28 cellular contexts compared by ENCODE assay signal in genomic region chr13:111552891-111553637, GRCh38.
"Had no signal": no experiment of that assay in that cellular context is flagged by ENCODE, and none has a peak within 500 bp of the region (broad histone marks: within the 10 kb centered on the region; RNA-seq: fewer than 3 reads in every experiment).

No MANE protein-coding gene starts in this region.

- DNase-seq: cerebellar nuclear complex; effector CD8-positive, alpha-beta T cell; endodermal cell; foreskin fibroblast; gastrocnemius medialis; left lung; mesenchymal stem cell; midbrain; naive thymus-derived CD4-positive, alpha-beta T cell; occipital lobe; ovary; retina; small intestine; stimulated activated CD4-positive, alpha-beta T cell treated with anti-CD3 and anti-CD28 coated beads, Interleukin-12 subunit alpha, Interleukin-12 subunit beta, amount 100 ng/mL, for 4 hours; stimulated activated CD4-positive, alpha-beta T cell treated with anti-CD3 and anti-CD28 coated beads, Interleukin-1b, Interleukin-23, amount 100 ng/mL, for 48 hours; stimulated activated CD4-positive, alpha-beta T cell treated with anti-CD3 and anti-CD28 coated beads, Interleukin-4, amount 100 ng/mL, for 1 hour; stimulated activated CD8-positive, alpha-beta memory T cell treated with anti-CD3 and anti-CD28 coated beads, Interleukin-4, amount 100 ng/mL, for 48 hours; stimulated activated naive CD4-positive, alpha-beta T cell treated with Interleukin-2 at 50 U/mL for 16 hours; stomach; thyroid gland; trophoblast cell had no signal

- ATAC-seq: esophagus mucosa; gastrocnemius medialis; left lung; naive thymus-derived CD4-positive, alpha-beta T cell had no signal

- H3K4me3 ChIP-seq: gastrocnemius medialis, left lung, ovary, right lobe of liver, stomach, thyroid gland had no signal

- H3K27ac ChIP-seq: epithelial cell of prostate, gastrocnemius medialis, left lung, ovary, stomach, thyroid gland had no signal

- H3K9me3 ChIP-seq: gastrocnemius medialis, left lung, ovary, right lobe of liver, stomach, thyroid gland had no signal

- H3K27me3 Mint-ChIP-seq: dendritic cell treated with granulocyte-macrophage colony-stimulating factor and Interleukin-4, amounts not matched to agents 40 ng/mL and 50 ng/mL, for 4 days had no signal

- H3K4me1 ChIP-seq: gastrocnemius medialis, left lung, thyroid gland had no signal

- H3K4me1 Mint-ChIP-seq: nephron had no signal

- FAIRE-seq: colon, keratinocyte, small intestine had no signal

- H3K27ac Mint-ChIP-seq: dendritic cell treated with granulocyte-macrophage colony-stimulating factor and Interleukin-4, amounts not matched to agents 40 ng/mL and 50 ng/mL, for 4 days; endodermal cell; naive thymus-derived CD4-positive, alpha-beta T cell; nephron had no signal

- H3K36me3 ChIP-seq: gastrocnemius medialis, left lung, ovary, right lobe of liver, stomach, thyroid gland had no signal

- H3K9me3 Mint-ChIP-seq: dendritic cell treated with granulocyte-macrophage colony-stimulating factor and Interleukin-4, amounts not matched to agents 40 ng/mL and 50 ng/mL, for 4 days; endodermal cell had no signal

- H3K27me3 ChIP-seq: ovary, right lobe of liver, thyroid gland had no signal

- H3K36me3 Mint-ChIP-seq: naive thymus-derived CD4-positive, alpha-beta T cell had no signal

- H3K4me3 Mint-ChIP-seq: dendritic cell treated with granulocyte-macrophage colony-stimulating factor and Interleukin-4, amounts not matched to agents 40 ng/mL and 50 ng/mL, for 4 days; endodermal cell; naive thymus-derived CD4-positive, alpha-beta T cell; nephron had no signal
